Comparison of ENCODE assay signal across 9 cellular contexts in the genomic region with DNA sequence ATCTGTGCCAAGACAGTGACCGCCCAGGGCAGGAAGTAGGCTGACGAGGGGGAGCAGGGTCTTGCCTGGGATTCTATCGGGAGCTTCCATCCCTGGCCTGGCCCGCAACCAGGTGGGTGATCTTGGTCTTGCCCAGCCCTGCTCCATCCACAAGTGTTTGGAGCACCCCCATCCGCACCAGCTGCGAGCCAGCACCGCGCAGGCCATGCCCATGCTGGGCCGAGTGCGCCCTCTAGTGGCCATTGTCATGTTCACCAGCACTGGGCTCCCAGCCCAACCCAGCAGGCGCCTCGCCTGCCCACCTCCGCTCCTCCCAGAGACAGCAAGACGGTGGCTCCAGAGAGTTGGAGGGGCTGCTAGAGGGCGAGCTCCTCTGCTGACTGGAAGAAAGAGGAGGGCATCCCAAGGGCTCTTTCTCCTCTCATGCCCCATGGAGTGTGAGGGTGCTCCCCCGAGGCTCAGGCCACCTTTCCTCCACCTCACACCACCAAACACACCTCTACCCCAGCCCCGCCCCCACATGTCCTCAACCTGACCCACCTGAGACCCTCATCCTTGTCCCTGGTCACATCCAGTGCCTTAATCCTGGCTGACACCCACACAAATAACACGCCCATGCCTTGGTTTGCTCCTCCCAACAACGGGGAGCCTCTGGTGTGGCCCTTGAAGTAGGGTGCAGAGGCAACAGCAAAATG. TPM values are rescaled to one million over a fixed set of nuclear protein-coding genes. Genes with fewer than 3 reads are reported as not detected.
DNase-seq lines count a peak whose midpoint lies in the region; ATAC-seq, FAIRE-seq and TF ChIP-seq lines count a peak whose summit lies in the region.
"Had no signal": no experiment of that assay in that cellular context is flagged by ENCODE, and none has a peak within 500 bp of the region (broad histone marks: within the 10 kb centered on the region; RNA-seq: fewer than 3 reads in every experiment).

No MANE protein-coding gene starts in this region.

- H3K4me2 ChIP-seq in neural progenitor cell = no peak overlapping the region

- TF ChIP-seq RAD21 in Ishikawa (IDR thresholded peaks at IDR 0.05; ENCODE audit: low read depth) = peak; percentile 85

- peak; percentile 93 for ATAC-seq in GM21515 (IDR thresholded peaks at IDR 0.05; ENCODE audit: unreplicated experiment)

- no peak for FAIRE-seq in RCC 7860 (lab: Jason Lieb, UNC)
- FAIRE-seq: endometrium had no signal

- no peaks in the 10 kb centered on the region for H3K4me1 Mint-ChIP-seq in activated T-helper 1 cell treated with anti-CD3 and anti-CD28 coated beads, Interleukin-12 subunit alpha, Interleukin-12 subunit beta, Interleukin-2, Interleukin-4 antibody, amounts not matched to agents 30 ng/mL and 10 ng/mL and 1 ng/mL, durations not matched to agents 14 hours and 24 hours and 36 hours (ENCODE audit: low read depth)
- no peaks in the 10 kb centered on the region for H3K4me1 Mint-ChIP-seq in neural progenitor cell

- H3F3A ChIP-seq in neural progenitor cell (ENCODE audit: low read depth) = no peaks in the 10 kb centered on the region

- H3K27ac Mint-ChIP-seq in activated T-helper 1 cell treated with anti-CD3 and anti-CD28 coated beads, Interleukin-12 subunit alpha, Interleukin-12 subunit beta, Interleukin-2, Interleukin-4 antibody, amounts not matched to agents 30 ng/mL and 10 ng/mL and 1 ng/mL, durations not matched to agents 14 hours and 24 hours and 36 hours = no peak overlapping the region
- H3K27ac Mint-ChIP-seq in neural progenitor cell = no peak overlapping the region

- H3K27me3 ChIP-seq in neural progenitor cell = no peaks in the 10 kb centered on the region

- H3K4me3 ChIP-seq in fibroblast of the aortic adventitia (ENCODE audit: low read depth, low read length) (no peak overlapping the region), neural progenitor cell (no peak overlapping the region)

- H3K36me3 Mint-ChIP-seq in activated T-helper 1 cell treated with anti-CD3 and anti-CD28 coated beads, Interleukin-12 subunit alpha, Interleukin-12 subunit beta, Interleukin-2, Interleukin-4 antibody, amounts not matched to agents 30 ng/mL and 10 ng/mL and 1 ng/mL, durations not matched to agents 14 hours and 24 hours and 36 hours (ENCODE audit: low read depth) = no peaks in the 10 kb centered on the region
- no peaks in the 10 kb centered on the region for H3K36me3 Mint-ChIP-seq in neural progenitor cell

- intact Hi-C loops in activated T-helper 1 cell treated with anti-CD3 and anti-CD28 coated beads, Interleukin-12 subunit alpha, Interleukin-12 subunit beta, Interleukin-2, Interleukin-4 antibody, amounts not matched to agents 30 ng/mL and 10 ng/mL and 1 ng/mL, durations not matched to agents 14 hours and 24 hours and 36 hours (cut with micrococcal nuclease) = loop anchor here (1.0 to 5.0 kb wide), 6 partner anchors 36 to 566 kb away; partner anchors contain the start of gene PNMA6E

- no peak overlapping the region for H3K27ac ChIP-seq in neural progenitor cell

- H3K36me3 ChIP-seq in neural progenitor cell = no peaks in the 10 kb centered on the region

- H3K9me3 Mint-ChIP-seq in activated T-helper 1 cell treated with anti-CD3 and anti-CD28 coated beads, Interleukin-12 subunit alpha, Interleukin-12 subunit beta, Interleukin-2, Interleukin-4 antibody, amounts not matched to agents 30 ng/mL and 10 ng/mL and 1 ng/mL, durations not matched to agents 14 hours and 24 hours and 36 hours = no peaks in the 10 kb centered on the region
- peaks cover 20% of the 10 kb centered on the region for H3K9me3 Mint-ChIP-seq in neural progenitor cell

- no peak overlapping the region for H2AFZ ChIP-seq in neural progenitor cell (replicated peaks)

- no peaks in the 10 kb centered on the region for H3K9me3 ChIP-seq in neural progenitor cell (ENCODE audit: low read depth)

- DNase-seq in DMS153 treated with DMSO at 0.1 percent for 48 hours (lab: John Stamatoyannopoulos, UW; ENCODE audit: unreplicated experiment) (peak; percentile 67), RCC 7860 (ENCODE audit: low spot score) (peak; percentile 34), fibroblast of the aortic adventitia (ENCODE audit: low read depth) (peak; percentile 73), neural progenitor cell (ENCODE audit: low spot score) (peak; percentile 80), superior temporal gyrus (ENCODE audit: extremely low spot score) (peak; percentile 77)
- DNase-seq in activated T-helper 1 cell treated with anti-CD3 and anti-CD28 coated beads, Interleukin-12 subunit alpha, Interleukin-12 subunit beta, Interleukin-2, Interleukin-4 antibody, amounts not matched to agents 30 ng/mL and 10 ng/mL and 1 ng/mL, durations not matched to agents 14 hours and 24 hours and 36 hours (ENCODE audit: low spot score) = peak; percentile 70

- no peaks in the 10 kb centered on the region for H4K20me1 ChIP-seq in neural progenitor cell (ENCODE audit: low read depth)

- TF ChIP-seq EP300 in Ishikawa (IDR thresholded peaks at IDR 0.05; ENCODE audit: borderline replicate concordance) = no peak

- H3K9ac ChIP-seq in neural progenitor cell = no peak overlapping the region

- peak; percentile 74 for TF ChIP-seq CTCF in fibroblast of the aortic adventitia (IDR thresholded peaks at IDR 0.05; ENCODE audit: insufficient read depth, low read length)
- peak; percentile 72 for TF ChIP-seq CTCF in neural progenitor cell (IDR thresholded peaks at IDR 0.05)

- no peaks in the 10 kb centered on the region for H3K27me3 Mint-ChIP-seq in activated T-helper 1 cell treated with anti-CD3 and anti-CD28 coated beads, Interleukin-12 subunit alpha, Interleukin-12 subunit beta, Interleukin-2, Interleukin-4 antibody, amounts not matched to agents 30 ng/mL and 10 ng/mL and 1 ng/mL, durations not matched to agents 14 hours and 24 hours and 36 hours (ENCODE audit: insufficient read depth)
- peaks cover 6% of the 10 kb centered on the region for H3K27me3 Mint-ChIP-seq in neural progenitor cell (ENCODE audit: insufficient read depth, low read depth)

- no peaks in the 10 kb centered on the region for H3K4me1 ChIP-seq in neural progenitor cell

- H3K4me3 Mint-ChIP-seq in activated T-helper 1 cell treated with anti-CD3 and anti-CD28 coated beads, Interleukin-12 subunit alpha, Interleukin-12 subunit beta, Interleukin-2, Interleukin-4 antibody, amounts not matched to agents 30 ng/mL and 10 ng/mL and 1 ng/mL, durations not matched to agents 14 hours and 24 hours and 36 hours = no peak overlapping the region
- H3K4me3 Mint-ChIP-seq in neural progenitor cell = no peak overlapping the region

- H3K79me2 ChIP-seq in neural progenitor cell (ENCODE audit: low read depth) = no peaks in the 10 kb centered on the region

TF ChIP-seq in Ishikawa, 13 proteins besides CTCF, POLR2A, EP300 and RAD21:
- TF ChIP-seq NFIC (IDR thresholded peaks at IDR 0.05) (peak; percentile 60), FOXM1 (IDR thresholded peaks at IDR 0.05; ENCODE audit: borderline replicate concordance, low read depth) (no peak), TAF1 (IDR thresholded peaks at IDR 0.05; ENCODE audit: low read depth) (no peak)

RNA-seq across cellular contexts. Expression of gene ATP2B3, which starts 9.8 kb away (rescaled TPM):
- 0.05 TPM in 1 of 2 replicates, not detected in the other for total RNA-seq in activated T-helper 1 cell treated with anti-CD3 and anti-CD28 coated beads, Interleukin-12 subunit alpha, Interleukin-12 subunit beta, Interleukin-2, Interleukin-4 antibody, amounts not matched to agents 30 ng/mL and 10 ng/mL and 1 ng/mL, durations not matched to agents 14 hours and 24 hours and 36 hours
- total RNA-seq in fibroblast of the aortic adventitia (ENCODE audit: low replicate concordance) = not detected in 2 replicates
- total RNA-seq in neural progenitor cell (ENCODE audit: low replicate concordance) = 0.59 TPM in 1 of 2 replicates, not detected in the other

RNA-seq across cellular contexts. Expression of gene BGN, which starts 12.9 kb away (rescaled TPM):
- total RNA-seq in activated T-helper 1 cell treated with anti-CD3 and anti-CD28 coated beads, Interleukin-12 subunit alpha, Interleukin-12 subunit beta, Interleukin-2, Interleukin-4 antibody, amounts not matched to agents 30 ng/mL and 10 ng/mL and 1 ng/mL, durations not matched to agents 14 hours and 24 hours and 36 hours = not detected in 2 replicates
- total RNA-seq in fibroblast of the aortic adventitia (ENCODE audit: low replicate concordance) = 12.3 and 133 TPM in 2 replicates
- total RNA-seq in neural progenitor cell (ENCODE audit: low replicate concordance) = 0.37 TPM in 1 of 2 replicates, not detected in the other

RNA-seq across cellular contexts. Expression of gene HAUS7, which starts 37.3 kb away (rescaled TPM):
- total RNA-seq in activated T-helper 1 cell treated with anti-CD3 and anti-CD28 coated beads, Interleukin-12 subunit alpha, Interleukin-12 subunit beta, Interleukin-2, Interleukin-4 antibody, amounts not matched to agents 30 ng/mL and 10 ng/mL and 1 ng/mL, durations not matched to agents 14 hours and 24 hours and 36 hours = 62.7 and 68.2 TPM in 2 replicates
- total RNA-seq in fibroblast of the aortic adventitia (ENCODE audit: low replicate concordance) (16.4 and 16.5 TPM in 2 replicates), neural progenitor cell (ENCODE audit: low replicate concordance) (13.1 and 25.9 TPM in 2 replicates)
